ENCODE assay signal across 16 cellular contexts in genomic region chr14:78946949-78947348, GRCh38.
"Had no signal": no experiment of that assay in that cellular context is flagged by ENCODE, and none has a peak within 500 bp of the region (broad histone marks: within the 10 kb centered on the region; RNA-seq: fewer than 3 reads in every experiment).

No MANE protein-coding gene starts in this region.

- H3K36me3 ChIP-seq: MG63 had no signal

- H3K9me3 ChIP-seq: MG63 had no signal

- DNase-seq: IMR-90, Karpas-422, KG1, MG63, NCI-H1092, NCI-H1105 treated with DMSO at 0.1 percent for 48 hours, NCI-H1417 treated with DMSO at 0.1 percent for 48 hours, NCI-H146, NCI-H1694 treated with DMSO at 0.1 percent for 48 hours, NCI-H1930, NCI-H2081, NCI-H2107, NCI-H2227 treated with DMSO at 0.1 percent for 48 hours, PC-3, SHP77 had no signal

- H3K27me3 ChIP-seq: MG63 had no signal

- H3K4me3 ChIP-seq: MG63 had no signal

- H3K27ac ChIP-seq: RWPE1 had no signal
